In the genomic region with DNA sequence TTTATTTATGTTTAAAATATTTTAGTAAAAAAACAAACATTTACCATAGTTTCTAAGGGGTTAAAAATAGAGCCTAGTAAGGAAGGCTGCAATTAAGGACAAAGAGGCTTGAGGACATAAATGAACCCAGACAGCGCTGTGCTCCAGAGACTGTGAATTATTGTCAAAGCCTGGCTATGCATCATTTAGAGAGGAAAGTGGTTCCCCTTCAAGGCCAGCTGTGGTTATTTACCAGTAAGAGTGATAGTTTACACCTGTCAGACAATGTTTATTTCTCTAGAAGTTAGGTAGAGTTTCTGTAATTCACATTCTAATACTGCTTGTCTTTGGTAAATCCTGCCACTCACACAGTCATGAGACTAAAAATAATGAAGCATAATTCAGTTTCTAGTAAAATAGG, we compare ENCODE assay signal across 11 cellular contexts. TPM values are rescaled to one million over a fixed set of nuclear protein-coding genes. Genes with fewer than 3 reads are reported as not detected.
A peak's percentile ranks its signal among the peaks of the same experiment; 100 is the strongest.
DNase-seq lines count a peak whose midpoint lies in the region; ATAC-seq and TF ChIP-seq lines count a peak whose summit lies in the region.
"Had no signal": no experiment of that assay in that cellular context is flagged by ENCODE, and none has a peak within 500 bp of the region (broad histone marks: within the 10 kb centered on the region; RNA-seq: fewer than 3 reads in every experiment).

No MANE protein-coding gene starts in this region.

- DNase-seq in GM13977 (ENCODE audit: low spot score), result peak; percentile 62
- peak; percentile 50 to 83 for DNase-seq in NCI-H2081 (lab: John Stamatoyannopoulos, UW)
- DNase-seq in NCI-H446 treated with DMSO at 0.1 percent for 48 hours (lab: John Stamatoyannopoulos, UW), result no peak
- DNase-seq in NCI-H2029 (lab: John Stamatoyannopoulos, UW), result no peak
- DNase-seq in RWPE1 (ENCODE audit: low spot score), result no peak
- DNase-seq in mucosa of gallbladder (ENCODE audit: low spot score), result no peak
- DNase-seq: GM23248, NCI-H446 had no signal

- no peak overlapping the region for H3K27ac ChIP-seq in RWPE1
- H3K27ac ChIP-seq: BLaER1 treated with 17β-estradiol and CSF1 and Interleukin-3, amounts not matched to agents 10 nM and 100 nM; GM23248 had no signal

- in situ Hi-C loops in GM13977 (cut with MboI; ENCODE audit: low pct_unique_long_range_greater_than_20kb, low sequenced_read_pairs, unreplicated experiment), result loop anchor here (5.0 kb wide), 1 partner anchor 98 kb away; no protein-coding TSS in a partner anchor

- CTCF ChIA-PET in RWPE1 (lab: Yijun Ruan, JAX), result no interaction called here

- TF ChIP-seq CTCF in GM13977 (IDR thresholded peaks at IDR 0.05; ENCODE audit: extremely low read depth, insufficient read depth, missing control alignments) (no peak), RWPE1 (conservative IDR thresholded peaks at IDR 0.05; ENCODE audit: low read depth) (no peak)

- ATAC-seq in GM21360 (IDR thresholded peaks at IDR 0.05; ENCODE audit: unreplicated experiment), result peak; percentile 89
- ATAC-seq in HG03066 (IDR thresholded peaks at IDR 0.05; ENCODE audit: low read depth, unreplicated experiment), result peak; percentile 92

- POLR2A ChIA-PET in RWPE1 (lab: Yijun Ruan, JAX; ENCODE audit: low non-redundant PET), result no interaction called here

RNA-seq across cellular contexts. Expression of a gene that starts 32.4 kb away (rescaled TPM):
- total RNA-seq in mucosa of gallbladder, result 27.7 TPM

Comparison
In these comparisons a context has a peak if more than half of its experiments do, and no peak if none do; other contexts are left out.
1. DNase-seq: peak in GM13977 (single experiment) and NCI-H2081 (2 of 2); none in NCI-H446 treated with DMSO at 0.1 percent for 48 hours (single experiment), NCI-H2029 (single experiment), RWPE1 (single experiment) and mucosa of gallbladder (single experiment).